ENCODE assay signal across 8 cellular contexts in genomic region chr2:178452334-178452733, GRCh38. TPM values are rescaled to one million over a fixed set of nuclear protein-coding genes. Genes with fewer than 3 reads are reported as not detected.
A peak's percentile ranks its signal among the peaks of the same experiment; 100 is the strongest.
DNase-seq lines count a peak whose midpoint lies in the region; TF ChIP-seq lines count a peak whose summit lies in the region.

No MANE protein-coding gene starts in this region.

- 92% methylated on average over 2 of the region's 2 CpGs for WGBS in smooth muscle cell (ENCODE audit: low lambda C conversion rate)
- 95 to 96% methylated on average over 2 of the region's 2 CpGs for WGBS in lower leg skin, 2 donors
- WGBS in testis, 2 donors: 60 to 83% methylated on average over 2 of the region's 2 CpGs

- H3F3A ChIP-seq in smooth muscle cell (ENCODE audit: low read depth): peaks cover 5% of the 10 kb centered on the region

- H4K20me1 ChIP-seq in smooth muscle cell (ENCODE audit: low read depth): peaks cover 29% of the 10 kb centered on the region

- H3K27ac ChIP-seq in smooth muscle cell (ENCODE audit: low read depth): peak overlapping the region; percentile 96
- peak overlapping the region in 1 of 2 donors; percentile 99 for H3K27ac ChIP-seq in testis

- H3K36me3 ChIP-seq in smooth muscle cell (ENCODE audit: low read depth): peaks cover 2% of the 10 kb centered on the region
- no peaks in the 10 kb centered on the region for H3K36me3 ChIP-seq in testis (ENCODE audit: low read depth, missing control alignments)

- H3K27me3 ChIP-seq in smooth muscle cell (ENCODE audit: low read depth) (no peaks in the 10 kb centered on the region), testis (no peaks in the 10 kb centered on the region)

- no peak overlapping the region for H3K9ac ChIP-seq in smooth muscle cell (ENCODE audit: low read depth)

- DNase-seq in NCI-H510A treated with DMSO at 0.1 percent for 48 hours (lab: John Stamatoyannopoulos, UW): peak; percentile 69
- no peak for DNase-seq in NCI-H510A (lab: John Stamatoyannopoulos, UW)
- DNase-seq in NCI-H2227 (lab: John Stamatoyannopoulos, UW; ENCODE audit: unreplicated experiment): peak; percentile 47
- no peak for DNase-seq in endothelial cell (ENCODE audit: low spot score)
- DNase-seq in smooth muscle cell (lab: John Stamatoyannopoulos, UW; ENCODE audit: unreplicated experiment): no peak
- no peak for DNase-seq in lower leg skin (ENCODE audit: low spot score in 2 of 2)
- no peak for DNase-seq in testis
- DNase-seq in DMS114 treated with DMSO at 0.1 percent for 48 hours (lab: John Stamatoyannopoulos, UW; ENCODE audit: unreplicated experiment): no peak

- TF ChIP-seq POLR2A in lower leg skin (IDR thresholded peaks at IDR 0.05): no peak
- TF ChIP-seq POLR2A in testis (IDR thresholded peaks at IDR 0.05): no peak

- H3K9me3 ChIP-seq in smooth muscle cell (replicated peaks; ENCODE audit: low read depth) (no peaks in the 10 kb centered on the region), testis (no peaks in the 10 kb centered on the region)

- peaks cover 6% of the 10 kb centered on the region for H3K27me3 Mint-ChIP-seq in endothelial cell (ENCODE audit: unreplicated experiment)

- no peak overlapping the region for H2AFZ ChIP-seq in smooth muscle cell (ENCODE audit: low read depth)

- H3K9me3 Mint-ChIP-seq in endothelial cell (ENCODE audit: unreplicated experiment): no peaks in the 10 kb centered on the region

- peaks cover 13% of the 10 kb centered on the region for H3K4me1 Mint-ChIP-seq in endothelial cell (ENCODE audit: unreplicated experiment)

- peaks cover 29% of the 10 kb centered on the region for H3K79me2 ChIP-seq in smooth muscle cell (ENCODE audit: low read depth)

- intact Hi-C loops in lower leg skin (cut with DNase I; ENCODE audit: low total_unique reads): no loop called here
- intact Hi-C loops in testis (cut with DNase I; ENCODE audit: low total_unique reads): no loop called here

- H3K27ac Mint-ChIP-seq in endothelial cell (ENCODE audit: unreplicated experiment): peak overlapping the region; percentile 100

- H3K36me3 Mint-ChIP-seq in endothelial cell (ENCODE audit: low read depth, unreplicated experiment): peaks cover 8% of the 10 kb centered on the region

- TF ChIP-seq CTCF in endothelial cell (IDR thresholded peaks at IDR 0.05; ENCODE audit: unreplicated experiment): no peak
- TF ChIP-seq CTCF in smooth muscle cell (IDR thresholded peaks at IDR 0.05; ENCODE audit: borderline replicate concordance, insufficient read depth, poor library complexity, severe bottlenecking): no peak
- no peak for TF ChIP-seq CTCF in lower leg skin (IDR thresholded peaks at IDR 0.05)
- no peak for TF ChIP-seq CTCF in testis (IDR thresholded peaks at IDR 0.05)

- H3K4me1 ChIP-seq in smooth muscle cell (ENCODE audit: low read depth) (peaks cover 10% of the 10 kb centered on the region), testis (peaks cover 6% of the 10 kb centered on the region)

- no peak overlapping the region for H3K4me2 ChIP-seq in smooth muscle cell

- H3K4me3 Mint-ChIP-seq in endothelial cell (ENCODE audit: unreplicated experiment): no peak overlapping the region

- H3K4me3 ChIP-seq in smooth muscle cell (no peak overlapping the region), lower leg skin (ENCODE audit: low read depth, poor library complexity, severe bottlenecking) (no peak overlapping the region), testis (peak overlapping the region in 1 of 2 donors; percentile 76)

RNA-seq across cellular contexts. Expression of gene PJVK, which starts 1.2 kb away (rescaled TPM):
- total RNA-seq in endothelial cell (ENCODE audit: unreplicated experiment) (3.7 TPM), smooth muscle cell (1.7 and 3.3 TPM in 2 replicates), lower leg skin (1 to 10 TPM in 3 of 4 donors, under 1 TPM in 1; 0.84 to 6.6 (median 1.2) TPM), testis (10 to 100 TPM; 20.6 to 31.7 TPM)
- polyA plus RNA-seq in smooth muscle cell (1.9 and 2.7 TPM in 2 replicates), testis (ENCODE audit: insufficient read depth, low read depth, low replicate concordance) (61.3 TPM)

RNA-seq across cellular contexts. Expression of gene PRKRA, which starts 1.4 kb away (rescaled TPM):
- total RNA-seq in endothelial cell (ENCODE audit: unreplicated experiment): 33.1 TPM
- 57.5 and 65.0 TPM in 2 replicates for total RNA-seq in smooth muscle cell
- 45.0 and 48.8 TPM in 2 replicates for polyA plus RNA-seq in smooth muscle cell
- 10 to 100 TPM; 53.8 to 71.2 (median 57.3) TPM for total RNA-seq in lower leg skin
- 100 to 1,000 TPM in 1 of 2 donors, 10 to 100 TPM in 1; 87.5 to 108 TPM for total RNA-seq in testis
- polyA plus RNA-seq in testis (ENCODE audit: insufficient read depth, low read depth, low replicate concordance): 103 TPM

RNA-seq across cellular contexts. Expression of gene FKBP7, which starts 26.1 kb away (rescaled TPM):
- total RNA-seq in endothelial cell (ENCODE audit: unreplicated experiment): 15.5 TPM
- 125 and 146 TPM in 2 replicates for total RNA-seq in smooth muscle cell
- polyA plus RNA-seq in smooth muscle cell: 165 and 213 TPM in 2 replicates
- 1 to 10 TPM; 4.6 to 6.7 (median 5.4) TPM for total RNA-seq in lower leg skin
- 10 to 100 TPM; 10.1 to 25.6 TPM for total RNA-seq in testis
- polyA plus RNA-seq in testis (ENCODE audit: insufficient read depth, low read depth, low replicate concordance): 27.4 TPM

RNA-seq across cellular contexts. Expression of gene PLEKHA3, which starts 27.9 kb away (rescaled TPM):
- 20.4 TPM for total RNA-seq in endothelial cell (ENCODE audit: unreplicated experiment)
- total RNA-seq in smooth muscle cell: 9.9 and 26.4 TPM in 2 replicates
- 37.9 and 38.2 TPM in 2 replicates for polyA plus RNA-seq in smooth muscle cell
- 1 to 10 TPM; 2.7 to 7.6 (median 4.2) TPM for total RNA-seq in lower leg skin
- total RNA-seq in testis: 10 to 100 TPM; 17.8 to 22.8 TPM
- 58.7 TPM for polyA plus RNA-seq in testis (ENCODE audit: insufficient read depth, low read depth, low replicate concordance)

Comparison
In these comparisons a context has a peak if more than half of its experiments do, and no peak if none do; other contexts are left out.
1. DNase-seq: peak in NCI-H510A treated with DMSO at 0.1 percent for 48 hours (single experiment) and NCI-H2227 (single experiment); none in NCI-H510A (single experiment), endothelial cell (single experiment), smooth muscle cell (single experiment), lower leg skin (0 of 2), testis (single experiment) and DMS114 treated with DMSO at 0.1 percent for 48 hours (single experiment).